8 cellular contexts compared by ENCODE assay signal in the genomic region with DNA sequence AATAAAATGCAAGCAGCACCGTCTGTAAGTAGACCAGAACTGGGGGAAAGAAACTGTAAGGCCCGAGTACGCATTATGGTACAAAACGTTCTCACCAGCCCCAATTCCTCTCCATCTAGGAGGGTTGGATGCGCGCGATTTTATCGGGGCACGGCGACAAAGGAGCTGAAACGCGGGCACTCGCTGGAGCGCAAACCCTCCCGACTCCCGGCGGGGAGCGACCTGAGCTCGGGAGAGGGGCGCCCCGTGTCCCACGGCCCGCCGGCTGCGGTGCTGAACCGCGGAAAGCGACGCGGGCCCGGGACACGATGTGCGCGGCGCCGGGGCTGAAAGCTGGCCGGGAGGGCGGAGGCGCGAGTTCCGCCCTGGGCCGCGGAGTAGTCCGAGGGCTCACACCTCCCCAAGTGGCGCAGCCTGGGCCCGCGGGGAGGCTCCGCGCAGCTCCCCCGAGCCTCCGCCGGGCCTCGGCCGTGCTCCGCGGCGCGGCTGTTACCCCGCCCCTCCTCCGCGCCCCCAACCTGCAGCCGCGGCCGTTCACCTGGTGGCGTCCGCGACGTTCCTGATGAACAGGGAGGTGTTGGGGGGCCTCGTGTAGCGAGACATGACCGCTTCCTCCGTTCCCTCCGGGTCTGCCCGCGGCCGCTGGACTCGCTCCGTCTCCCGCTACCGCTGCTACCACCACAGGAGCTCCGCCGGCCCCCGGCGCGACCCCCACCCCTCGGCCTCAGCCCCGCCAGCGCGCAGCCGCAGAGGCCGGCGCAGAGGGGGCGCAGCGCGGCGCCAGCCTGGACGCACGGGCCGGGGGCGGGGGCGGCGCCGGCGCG. TPM values are rescaled to one million over a fixed set of nuclear protein-coding genes. Genes with fewer than 3 reads are reported as not detected.
DNase-seq lines count a peak whose midpoint lies in the region; ATAC-seq and TF ChIP-seq lines count a peak whose summit lies in the region.

TSS of gene SRSF12 (minus strand) at position 787 of the 824 bp plus-strand sequence. CDS start at position 603, 184 bp downstream.

- H3K4me1 ChIP-seq in cardiac muscle cell (ENCODE audit: low read depth) (peaks cover 4% of the 10 kb centered on the region), prostate gland (replicated peaks) (no peaks in the 10 kb centered on the region)

- ATAC-seq in HG03064 (IDR thresholded peaks at IDR 0.05; ENCODE audit: low read depth, unreplicated experiment) = peak; percentile 85

- intact Hi-C loops in prostate gland (cut with DNase I) = loop anchor here (2.0 to 5.0 kb wide), 2 partner anchors 35 to 135 kb away; partner anchors contain the start of gene PNRC1

- H3K9me3 ChIP-seq in cardiac muscle cell (ENCODE audit: low read depth) (no peaks in the 10 kb centered on the region), prostate gland (no peaks in the 10 kb centered on the region)

- H3K27ac ChIP-seq in cardiac muscle cell (peak within 1 kb of the TSS; percentile 18), prostate gland (peak within 1 kb of the TSS; percentile 13 to 38)

- DNase-seq in NOMO-1 (lab: John Stamatoyannopoulos, UW; ENCODE audit: unreplicated experiment in 2 of 2) = peak; percentile 27 to 48
- DNase-seq in NOMO-1 treated with dmso at 0.1 percent for 144 hours (lab: John Stamatoyannopoulos, UW; ENCODE audit: unreplicated experiment) = no peak
- peak; percentile 45 for DNase-seq in activated naive CD4-positive, alpha-beta T cell treated with anti-CD3 and anti-CD28 coated beads, Interleukin-2, amount 50 U/mL, for 16 hours
- DNase-seq in cardiac muscle cell (ENCODE audit: low read depth in 1 of 2, low spot score in 1 of 2) = peak; percentile 65 to 73
- peak; percentile 19 for DNase-seq in prostate gland (ENCODE audit: low spot score)
- DNase-seq in HPDE6-E6E7 (ENCODE audit: extremely low spot score) = no peak

- WGBS in prostate gland = under 1% methylated on average over 45 of the region's 105 CpGs

- H3K4me3 ChIP-seq in cardiac muscle cell (peak within 1 kb of the TSS; percentile 91), prostate gland (peak within 1 kb of the TSS; percentile 47 to 65)

- TF ChIP-seq CTCF in cardiac muscle cell (IDR thresholded peaks at IDR 0.05; ENCODE audit: low read depth, low read length) (no peak), prostate gland (IDR thresholded peaks at IDR 0.05) (peak in 2 of 4 experiments; percentile 8 to 20)

- H3K36me3 ChIP-seq in cardiac muscle cell (no peaks in the 10 kb centered on the region), prostate gland (no peaks in the 10 kb centered on the region)

- H3K27me3 ChIP-seq in cardiac muscle cell = no peaks in the 10 kb centered on the region
- H3K27me3 ChIP-seq in prostate gland (replicated peaks; ENCODE audit: insufficient read depth) = no peaks in the 10 kb centered on the region

- no peak for TF ChIP-seq POLR2A in prostate gland (IDR thresholded peaks at IDR 0.05)

TF ChIP-seq in PFSK-1, 5 proteins besides CTCF, POLR2A, EP300 and RAD21:
- TF ChIP-seq POLR2AphosphoS5 (IDR thresholded peaks at IDR 0.05; ENCODE audit: low read depth, low read length) (no peak), SIN3A (IDR thresholded peaks at IDR 0.05; ENCODE audit: borderline replicate concordance, insufficient read depth, low read length) (no peak), TAF1 (IDR thresholded peaks at IDR 0.05; ENCODE audit: borderline replicate concordance, insufficient read depth, low read length) (no peak), REST (IDR thresholded peaks at IDR 0.05; ENCODE audit: insufficient read depth in 1 of 2, low read depth in 2 of 2, low read length in 2 of 2) (0 out of 4 replicates have a peak, but pooled peaks of 1 of the 2 experiments have one; percentile 6), FOXP2 (optimal IDR thresholded peaks at IDR 0.05; ENCODE audit: borderline replicate concordance, extremely low read depth, extremely low read length, insufficient read depth) (peak; percentile 9)

RNA-seq across cellular contexts. Expression of gene SRSF12, which starts in this region (rescaled TPM):
- 9.8 TPM for polyA plus RNA-seq in PFSK-1 (2012; ENCODE audit: insufficient read length, low read depth)
- 4.1 and 5.1 TPM in 2 replicates for total RNA-seq in cardiac muscle cell
- 7.0 and 9.9 TPM in 2 replicates for polyA plus RNA-seq in cardiac muscle cell
- total RNA-seq in prostate gland = 1 to 10 TPM; 1.0 to 5.7 TPM

Comparison
In these comparisons a context has a peak if more than half of its experiments do, and no peak if none do; other contexts are left out.
1. DNase-seq: peak in NOMO-1 (2 of 2), activated naive CD4-positive, alpha-beta T cell treated with anti-CD3 and anti-CD28 coated beads, Interleukin-2, amount 50 U/mL, for 16 hours (single experiment), cardiac muscle cell (2 of 2) and prostate gland (single experiment); none in NOMO-1 treated with dmso at 0.1 percent for 144 hours (single experiment) and HPDE6-E6E7 (single experiment).